Comparison of ENCODE assay signal across 8 cellular contexts in genomic region chr2:195304310-195304709, GRCh38.
DNase-seq lines count a peak whose midpoint lies in the region; ATAC-seq and TF ChIP-seq lines count a peak whose summit lies in the region.

No MANE protein-coding gene starts in this region.

- no peak for DNase-seq in GM06990 (ENCODE audit: extremely low read depth, insufficient read length)
- DNase-seq in SK-MEL-5 (ENCODE audit: low read depth, low spot score): peak; percentile 61
- DNase-seq in islet precursor cell: peak; percentile 58
- no peak for DNase-seq in activated effector memory CD4-positive, alpha-beta T cell treated with Interleukin-2 at 50 U/mL for 16 hours
- DNase-seq in Right ventricle myocardium superior: no peak

- peak; percentile 16 for TF ChIP-seq CTCF in GM06990 (IDR thresholded peaks at IDR 0.05; ENCODE audit: insufficient read depth, low read length, poor library complexity, severe bottlenecking)

- H3K27me3 ChIP-seq in GM06990 (replicated peaks; ENCODE audit: control insufficient read depth, insufficient read depth, low read length): no peaks in the 10 kb centered on the region

- H3K36me3 ChIP-seq in GM06990 (ENCODE audit: control insufficient read depth, insufficient read depth, low read length): no peaks in the 10 kb centered on the region

- H3K4me3 ChIP-seq in GM06990 (replicated peaks; ENCODE audit: low read depth, low read length): no peak overlapping the region

- intact Hi-C loops in Right ventricle myocardium superior (cut with DNase I): no loop called here

- ATAC-seq in HG02852 (IDR thresholded peaks at IDR 0.05; ENCODE audit: unreplicated experiment) (peak; percentile 56), Right ventricle myocardium superior (ENCODE audit: poor library complexity) (no peak), HG02610 (IDR thresholded peaks at IDR 0.05; ENCODE audit: unreplicated experiment) (no peak), GM21367 (IDR thresholded peaks at IDR 0.05; ENCODE audit: unreplicated experiment) (no peak)

- in situ Hi-C loops in SK-MEL-5 (cut with HindIII; ENCODE audit: low pct_unique_long_range_greater_than_20kb, low sequenced_read_pairs): no loop called here

Comparison
In these comparisons a context has a peak if more than half of its experiments do, and no peak if none do; other contexts are left out.
1. DNase-seq: peak in SK-MEL-5 (single experiment) and islet precursor cell (single experiment); none in GM06990 (single experiment), activated effector memory CD4-positive, alpha-beta T cell treated with Interleukin-2 at 50 U/mL for 16 hours (single experiment) and Right ventricle myocardium superior (single experiment).